Comparison of ENCODE assay signal across 8 cellular contexts in the genomic region with DNA sequence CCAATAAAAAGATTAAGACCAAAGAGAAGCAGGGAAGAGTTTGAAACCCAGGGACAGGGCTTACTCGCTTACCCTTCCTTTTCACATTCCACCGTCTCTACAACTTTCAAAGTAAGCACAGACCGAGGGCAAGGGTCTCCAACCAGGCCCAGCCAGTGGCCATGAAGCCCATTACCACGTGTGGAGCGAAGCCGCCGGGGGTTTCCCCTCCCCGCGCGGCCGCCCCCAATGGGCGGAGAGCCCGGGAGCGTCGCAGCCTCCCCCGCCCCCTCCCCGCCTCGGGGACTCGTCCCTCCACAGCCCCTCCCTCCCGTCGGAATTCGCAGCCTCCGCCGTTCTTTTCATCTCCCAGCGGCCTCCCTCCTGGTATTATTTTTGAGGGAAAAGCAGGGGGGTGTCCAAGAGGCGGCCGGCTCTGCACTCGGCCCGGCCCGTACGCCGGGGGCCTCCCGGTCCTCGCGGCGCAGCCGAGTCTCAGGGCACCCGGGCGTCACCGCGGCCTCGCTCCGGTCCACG. TPM values are rescaled to one million over a fixed set of nuclear protein-coding genes. Genes with fewer than 3 reads are reported as not detected.
DNase-seq lines count a peak whose midpoint lies in the region; ATAC-seq and TF ChIP-seq lines count a peak whose summit lies in the region.

No MANE protein-coding gene starts in this region.

- no peaks in the 10 kb centered on the region for H3K27me3 ChIP-seq in adipocyte (replicated peaks; ENCODE audit: control insufficient read depth, insufficient read depth, low read length)
- no peaks in the 10 kb centered on the region for H3K27me3 ChIP-seq in heart left ventricle
- no peaks in the 10 kb centered on the region for H3K27me3 ChIP-seq in upper lobe of left lung

- H3K9ac ChIP-seq in adipocyte (ENCODE audit: low read length) = peak overlapping the region; percentile 98

- H3K9me3 ChIP-seq in adipocyte (ENCODE audit: control insufficient read depth, low read length) = peaks cover 5% of the 10 kb centered on the region
- peaks cover 0 to 8% (median 2%) of the 10 kb centered on the region in 12 donors for H3K9me3 ChIP-seq in heart left ventricle
- peaks cover 0 to 4% (median 0%) of the 10 kb centered on the region in 4 donors for H3K9me3 ChIP-seq in upper lobe of left lung

- WGBS in heart left ventricle, 4 donors = 0 to 3% (median 1%) methylated on average over 19 to 44 of the region's 44 CpGs
- WGBS in upper lobe of left lung, 2 donors = 0 to 1% methylated on average over 4 to 37 of the region's 44 CpGs

- H3K27ac ChIP-seq in heart left ventricle (peak overlapping the region; percentile 95 to 100 (median 99)), upper lobe of left lung (peak overlapping the region; percentile 98 to 99 (median 99))

- TF ChIP-seq CTCF in heart left ventricle (IDR thresholded peaks at IDR 0.05) (no peak), upper lobe of left lung (IDR thresholded peaks at IDR 0.05) (no peak)

- H3K4me3 ChIP-seq in adipocyte (ENCODE audit: low read length) (peak overlapping the region; percentile 95), heart left ventricle (peak overlapping the region; percentile 76 to 97 (median 90)), upper lobe of left lung (peak overlapping the region; percentile 74 to 87 (median 82))

- H3K4me1 ChIP-seq in adipocyte (ENCODE audit: control insufficient read depth, insufficient read depth, low read length) (peaks cover 32% of the 10 kb centered on the region), heart left ventricle (peaks cover 0 to 49% (median 28%) of the 10 kb centered on the region in 12 donors), upper lobe of left lung (peaks cover 12 to 40% (median 16%) of the 10 kb centered on the region in 4 donors)

- H3K36me3 ChIP-seq in adipocyte (ENCODE audit: control insufficient read depth, insufficient read depth, low read length, severe bottlenecking) (peaks cover 18% of the 10 kb centered on the region), heart left ventricle (peaks cover 0 to 3% (median 0%) of the 10 kb centered on the region in 9 donors), upper lobe of left lung (peaks cover 0 to 4% (median 0%) of the 10 kb centered on the region in 4 donors)

- ATAC-seq in GM21717 (IDR thresholded peaks at IDR 0.05; ENCODE audit: unreplicated experiment) (peak; percentile 29), heart left ventricle (peak in 3 of 4 donors; percentile 55 to 70 (median 63)), upper lobe of left lung (ENCODE audit: low FRiP score in 2 of 2) (peak; percentile 70 to 83)

- TF ChIP-seq EP300 in upper lobe of left lung (IDR thresholded peaks at IDR 0.05) = no peak

- intact Hi-C loops in heart left ventricle (cut with DNase I) = loop anchor here (2.0 to 10.0 kb wide), 11 partner anchors 47 to 693 kb away; a partner anchor contains a TSS
- intact Hi-C loops in posterior cingulate gyrus (cut with DNase I) = loop anchor here (5.0 to 10.0 kb wide), 2 partner anchors 52 to 71 kb away; a partner anchor contains a TSS

- TF ChIP-seq POLR2A in heart left ventricle (IDR thresholded peaks at IDR 0.05) = no peak
- no peak for TF ChIP-seq POLR2A in upper lobe of left lung (IDR thresholded peaks at IDR 0.05)

- DNase-seq in DMS53 (lab: John Stamatoyannopoulos, UW) (peak; percentile 91), KG1 (lab: John Stamatoyannopoulos, UW) (peak; percentile 46), T follicular helper cell (ENCODE audit: low read depth) (peak; percentile 74), adipocyte (ENCODE audit: low read depth) (peak; percentile 94), heart left ventricle (peak; percentile 70 to 81 (median 74)), posterior cingulate gyrus (peak in 9 of 10 donors; percentile 38 to 88 (median 45)), upper lobe of left lung (peak; percentile 71 to 92)

RNA-seq across cellular contexts. Expression of a gene that starts 0.7 kb away (rescaled TPM):
- total RNA-seq in heart left ventricle = 100 to 1,000 TPM; 191 to 359 (median 247) TPM
- 100 to 1,000 TPM; 175 to 254 TPM for polyA plus RNA-seq in heart left ventricle
- total RNA-seq in upper lobe of left lung = 100 to 1,000 TPM; 245 to 595 (median 329) TPM

RNA-seq across cellular contexts. Expression of a gene that starts 52.2 kb away (rescaled TPM):
- total RNA-seq in heart left ventricle = 10 to 100 TPM in 4 of 9 donors, 1 to 10 TPM in 5; 4.2 to 44.4 (median 8.3) TPM
- polyA plus RNA-seq in heart left ventricle = 1 to 10 TPM; 3.0 to 5.5 TPM
- total RNA-seq in upper lobe of left lung = 10 to 100 TPM in 5 of 6 donors, 1 to 10 TPM in 1; 5.2 to 31.2 (median 14.0) TPM

Comparison
In these comparisons a context has a peak if more than half of its experiments do, and no peak if none do; other contexts are left out.
1. Peak in every context shown above with its lines: DNase-seq, ATAC-seq, H3K4me3 ChIP-seq and H3K27ac ChIP-seq.